In the genomic region with DNA sequence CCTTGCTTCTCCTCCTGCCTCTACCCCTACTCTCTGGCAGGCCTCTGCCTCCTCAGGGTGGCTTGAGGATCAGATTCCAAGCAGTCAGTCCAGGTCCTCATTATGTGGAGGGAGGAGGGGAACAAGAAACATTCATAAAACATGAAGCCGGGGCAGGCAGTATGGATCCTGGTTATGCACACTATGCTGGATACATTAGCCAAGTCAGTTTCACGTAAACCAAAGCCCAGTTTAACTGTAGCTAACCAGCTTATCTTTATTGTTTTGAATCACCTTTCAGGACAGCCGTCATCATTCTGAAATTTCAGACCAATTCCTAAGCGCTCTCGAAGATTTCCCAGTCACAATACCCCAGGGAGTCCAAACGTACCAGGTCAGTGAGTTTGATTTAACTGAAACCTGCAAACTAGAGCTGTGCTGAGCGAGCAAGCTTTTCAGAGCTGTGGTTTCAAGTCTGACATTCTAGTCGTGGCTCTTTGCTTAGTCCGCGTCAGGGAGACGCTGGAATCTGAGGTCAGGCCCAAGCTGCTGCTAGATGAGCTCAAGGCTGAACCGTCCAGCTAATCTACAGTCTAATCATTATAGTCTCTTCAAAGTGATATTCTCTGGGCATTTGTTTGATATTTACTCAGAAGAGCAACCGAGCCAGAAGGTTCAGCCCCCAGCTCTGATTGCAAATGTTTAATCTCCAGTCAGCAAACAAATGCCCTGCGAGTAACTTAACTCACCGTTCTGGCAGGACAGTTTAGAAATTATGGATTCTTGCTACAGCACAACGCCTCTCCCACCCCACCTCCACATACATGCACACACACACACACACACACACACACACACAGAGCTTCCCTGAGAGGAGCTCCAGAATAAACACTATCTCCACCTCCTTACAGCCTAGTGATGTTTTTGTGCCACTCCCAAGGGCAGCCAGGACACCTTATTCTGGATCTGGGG, we compare ENCODE assay signal across 11 cellular contexts.
A peak's percentile ranks its signal among the peaks of the same experiment; 100 is the strongest.
DNase-seq lines count a peak whose midpoint lies in the region; ATAC-seq and TF ChIP-seq lines count a peak whose summit lies in the region.
"Had no signal": no experiment of that assay in that cellular context is flagged by ENCODE, and none has a peak within 500 bp of the region (broad histone marks: within the 10 kb centered on the region; RNA-seq: fewer than 3 reads in every experiment).

No MANE protein-coding gene starts in this region.

- peak overlapping the region; percentile 61 for H3K4me3 Mint-ChIP-seq in HFFc6
- no peak overlapping the region for H3K4me3 Mint-ChIP-seq in WTC11
- H3K4me3 Mint-ChIP-seq: activated T-helper 1 cell treated with anti-CD3 and anti-CD28 coated beads, Interleukin-12 subunit alpha, Interleukin-12 subunit beta, Interleukin-2, Interleukin-4 antibody, amounts not matched to agents 30 ng/mL and 10 ng/mL and 1 ng/mL, durations not matched to agents 14 hours and 24 hours and 36 hours; naive B cell had no signal

- H3K27ac Mint-ChIP-seq in HFFc6 (peak overlapping the region; percentile 80), WTC11 (no peak overlapping the region)
- H3K27ac Mint-ChIP-seq: activated T-helper 1 cell treated with anti-CD3 and anti-CD28 coated beads, Interleukin-12 subunit alpha, Interleukin-12 subunit beta, Interleukin-2, Interleukin-4 antibody, amounts not matched to agents 30 ng/mL and 10 ng/mL and 1 ng/mL, durations not matched to agents 14 hours and 24 hours and 36 hours had no signal

- POLR2A ChIA-PET in WTC11 (lab: Charles Lee) = interaction anchor here (0.5 kb wide), 1 partner anchor 42 kb away, joined by 3 read pairs; no protein-coding TSS in a partner anchor

- CTCF ChIA-PET in WTC11 (lab: Charles Lee) = interaction anchor here (0.9 to 1.2 kb wide), 2 partner anchors 42 to 161 kb away, joined by 3 to 4 read pairs; no protein-coding TSS in a partner anchor

- H3K27ac ChIP-seq in thoracic aorta = peak overlapping the region; percentile 78

- DNase-seq in HFFc6 (peak; percentile 88), WTC11 (ENCODE audit: low spot score) (no peak), kidney glomerular epithelial cell (lab: John Stamatoyannopoulos, UW) (peak; percentile 93), thoracic aorta (ENCODE audit: low spot score) (no peak), NCI-H774 (lab: John Stamatoyannopoulos, UW) (no peak)
- DNase-seq: erythroblast, MG63, naive B cell had no signal

- ATAC-seq in WTC11 = no peak
- peak; percentile 72 for ATAC-seq in thoracic aorta (ENCODE audit: insufficient number of reproducible peaks, low FRiP score, low read depth)
- ATAC-seq in GM21526 (IDR thresholded peaks at IDR 0.05; ENCODE audit: low FRiP score, unreplicated experiment) = no peak
- ATAC-seq in HG03175 (IDR thresholded peaks at IDR 0.05; ENCODE audit: unreplicated experiment) = no peak

- no peaks in the 10 kb centered on the region for H3K9me3 ChIP-seq in thoracic aorta
- H3K9me3 ChIP-seq: MG63 had no signal

- no peaks in the 10 kb centered on the region for H3K36me3 ChIP-seq in thoracic aorta
- H3K36me3 ChIP-seq: MG63 had no signal

- H3K27me3 Mint-ChIP-seq in HFFc6 (ENCODE audit: insufficient read depth) (peaks cover 2% of the 10 kb centered on the region; the same call in 1 of the 2 replicates), WTC11 (ENCODE audit: low read depth) (no peaks in the 10 kb centered on the region)
- H3K27me3 Mint-ChIP-seq: naive B cell had no signal

- H3K4me1 Mint-ChIP-seq in HFFc6 (ENCODE audit: low read depth) (peaks cover 38% of the 10 kb centered on the region), WTC11 (no peaks in the 10 kb centered on the region)

- TF ChIP-seq CTCF in HFFc6 (IDR thresholded peaks at IDR 0.05) (no peak), WTC11 (IDR thresholded peaks at IDR 0.05) (no peak), thoracic aorta (IDR thresholded peaks at IDR 0.05) (no peak)

- H3K9me3 Mint-ChIP-seq in HFFc6 = no peaks in the 10 kb centered on the region
- H3K9me3 Mint-ChIP-seq in WTC11 = no peaks in the 10 kb centered on the region
- H3K9me3 Mint-ChIP-seq: activated T-helper 1 cell treated with anti-CD3 and anti-CD28 coated beads, Interleukin-12 subunit alpha, Interleukin-12 subunit beta, Interleukin-2, Interleukin-4 antibody, amounts not matched to agents 30 ng/mL and 10 ng/mL and 1 ng/mL, durations not matched to agents 14 hours and 24 hours and 36 hours; naive B cell had no signal

- peaks cover 11 to 40% of the 10 kb centered on the region in 2 donors for H3K4me1 ChIP-seq in thoracic aorta (ENCODE audit: control insufficient read depth in 1 of 2, low read depth in 2 of 2)

- no peaks in the 10 kb centered on the region for H3K27me3 ChIP-seq in thoracic aorta (replicated peaks; ENCODE audit: insufficient read depth)
- H3K27me3 ChIP-seq: MG63 had no signal

- H3K36me3 Mint-ChIP-seq in HFFc6 (ENCODE audit: low read depth) (no peaks in the 10 kb centered on the region), WTC11 (no peaks in the 10 kb centered on the region)
- H3K36me3 Mint-ChIP-seq: naive B cell had no signal

- H3K4me3 ChIP-seq in thoracic aorta = peak overlapping the region; percentile 19
- H3K4me3 ChIP-seq: MG63 had no signal

TF ChIP-seq in WTC11, 78 proteins besides CTCF, POLR2A, EP300 and RAD21:
- peak; percentile 33; the same call in 1 of the 2 replicates for TF ChIP-seq GABPB1 (CRISPR knock-in tag; IDR thresholded peaks at IDR 0.05)
- no peak for TF ChIP-seq SMAD4 (CRISPR knock-in tag; IDR thresholded peaks at IDR 0.05)

Comparison
In these comparisons a context has a peak if more than half of its experiments do, and no peak if none do; other contexts are left out.
1. DNase-seq: peak in HFFc6 (single experiment) and kidney glomerular epithelial cell (single experiment); none in WTC11 (single experiment), thoracic aorta (single experiment) and NCI-H774 (single experiment).